23 cellular contexts compared by ENCODE assay signal in the genomic region with DNA sequence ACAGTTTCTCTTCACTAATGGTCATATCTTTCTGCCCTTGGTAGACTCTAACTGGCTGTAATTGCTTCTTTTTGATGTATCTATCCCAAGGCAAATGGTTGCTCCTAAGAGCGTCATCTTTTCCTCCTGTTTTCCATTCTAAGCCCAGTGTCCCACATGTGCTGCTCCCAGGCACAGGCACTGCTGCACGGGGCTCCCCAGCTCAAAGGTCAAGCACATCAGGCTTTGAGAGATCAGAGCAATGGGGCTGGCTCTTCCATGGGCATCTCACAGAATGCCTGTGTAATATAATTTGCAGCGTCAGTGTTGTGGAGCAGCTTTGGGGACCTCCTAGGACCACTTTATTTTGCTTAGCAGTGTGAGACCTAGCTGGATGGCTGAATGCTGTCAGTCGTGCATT.
"Had no signal": no experiment of that assay in that cellular context is flagged by ENCODE, and none has a peak within 500 bp of the region (broad histone marks: within the 10 kb centered on the region; RNA-seq: fewer than 3 reads in every experiment).

No MANE protein-coding gene starts in this region.

- FAIRE-seq: frontal cortex, keratinocyte had no signal

- H3K4me3 ChIP-seq: lung, mucosa of descending colon, ovary, psoas muscle, smooth muscle cell, thyroid gland had no signal

- H3K27me3 ChIP-seq: ovary, thyroid gland had no signal

- H3K4me2 ChIP-seq: smooth muscle cell had no signal

- H3K9me3 ChIP-seq: mucosa of descending colon, ovary, psoas muscle, thyroid gland had no signal

- H3K27ac ChIP-seq: ovary, psoas muscle, thyroid gland had no signal

- H3K36me3 ChIP-seq: ovary, thyroid gland had no signal

- ATAC-seq: left lobe of liver; natural killer cell treated with Interleukin-12 subunit alpha and Interleukin-12 subunit beta and Interleukin-15 and Interleukin-18, amount 100 ng/mL, for 72 hours; psoas muscle; right cardiac atrium; stimulated activated naive CD8-positive, alpha-beta T cell treated with anti-CD3 and anti-CD28 coated beads, Interleukin-15, amount 100 ng/mL, for 72 hours had no signal

- DNase-seq: cerebellar nuclear complex; cortex of kidney; effector CD4-positive, alpha-beta T cell; mucosa of descending colon; naive B cell; occipital lobe; ovary; posterior cingulate gyrus; psoas muscle; right cardiac atrium; stimulated activated CD4-positive, alpha-beta T cell treated with anti-CD3 and anti-CD28 coated beads, Interleukin-12 subunit alpha, Interleukin-12 subunit beta, amount 100 ng/mL, for 4 hours; stimulated activated CD4-positive, alpha-beta T cell treated with anti-CD3 and anti-CD28 coated beads, Interleukin-1b, Interleukin-23, amount 100 ng/mL, for 48 hours; stimulated activated CD4-positive, alpha-beta T cell treated with anti-CD3 and anti-CD28 coated beads, Interleukin-4, amount 100 ng/mL, for 1 hour; stimulated activated CD8-positive, alpha-beta memory T cell treated with anti-CD3 and anti-CD28 coated beads, Interleukin-4, amount 100 ng/mL, for 48 hours; stimulated activated naive CD4-positive, alpha-beta T cell; stimulated activated naive CD8-positive, alpha-beta T cell treated with anti-CD3 and anti-CD28 coated beads, Interleukin-15, amount 100 ng/mL, for 72 hours; thyroid gland had no signal
